In the genomic region with DNA sequence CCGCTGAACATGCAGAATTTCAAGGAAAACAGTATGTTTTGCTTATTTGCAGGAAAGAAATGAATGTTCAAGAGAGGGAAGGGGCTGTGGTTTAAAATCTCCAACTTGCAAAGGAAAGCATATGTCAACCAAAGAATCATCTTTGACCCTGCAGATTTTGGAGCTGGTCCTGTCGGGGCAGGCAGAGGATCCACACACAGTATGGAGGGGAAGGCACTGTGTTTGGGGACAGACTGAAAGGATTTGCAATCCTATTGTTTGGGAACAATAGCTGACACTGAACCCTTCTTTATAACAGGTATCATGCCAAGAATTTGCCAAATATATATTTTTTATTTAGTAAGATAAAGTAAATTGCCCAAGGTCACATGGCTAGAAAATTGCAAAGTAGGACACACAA, we compare ENCODE assay signal across 29 cellular contexts.
"Had no signal": no experiment of that assay in that cellular context is flagged by ENCODE, and none has a peak within 500 bp of the region (broad histone marks: within the 10 kb centered on the region; RNA-seq: fewer than 3 reads in every experiment).

No MANE protein-coding gene starts in this region.

- H3K4me1 ChIP-seq: suprapubic skin, testis, thyroid gland, tibial nerve, upper lobe of left lung, upper lobe of right lung, uterus, vagina had no signal

- H3K36me3 ChIP-seq: stomach, suprapubic skin, thoracic aorta, thyroid gland, tibial artery, tibial nerve, transverse colon, upper lobe of left lung, upper lobe of right lung, uterus, vagina had no signal

- H3K9me3 ChIP-seq: suprapubic skin, testis, thoracic aorta, thyroid gland, upper lobe of right lung, uterus, vagina had no signal

- DNase-seq: stimulated activated CD4-positive, alpha-beta T cell treated with anti-CD3 and anti-CD28 coated beads, Interleukin-2, amount 100 ng/mL, for 48 hours; stimulated activated CD4-positive, alpha-beta T cell treated with anti-CD3 and anti-CD28 coated beads, Interleukin-4, amount 100 ng/mL, for 1 hour; stimulated activated CD4-positive, alpha-beta T cell treated with anti-CD3 and anti-CD28 coated beads, Interleukin-4, amount 100 ng/mL, for 24 hours; stimulated activated CD4-positive, alpha-beta T cell treated with anti-CD3 and anti-CD28 coated beads, Interleukin-4, amount 100 ng/mL, for 4 hours; stimulated activated CD8-positive, alpha-beta memory T cell treated with anti-CD3 and anti-CD28 coated beads, Interleukin-4, amount 100 ng/mL, for 48 hours; stimulated activated naive B cell treated with anti-CD40 and anti-IgM and Interleukin-4, amounts not matched to agents 10 μg/mL and 1 μg/mL and 100 μg/mL, for 72 hours; stimulated activated naive CD4-positive, alpha-beta T cell; stimulated activated naive CD4-positive, alpha-beta T cell treated with Interleukin-2 at 50 U/mL for 16 hours; stimulated activated naive CD8-positive, alpha-beta T cell treated with anti-CD3 and anti-CD28 coated beads, Interleukin-15, amount 100 ng/mL, for 72 hours; stimulated activated naive CD8-positive, alpha-beta T cell treated with anti-CD3 and anti-CD28 coated beads, Interleukin-15, Interleukin-2, amounts not matched to agents 100 U/mL and 50 U/mL, for 24 hours; stomach; substantia nigra; testis; thyroid gland; tibial artery; transverse colon; trophoblast cell; upper lobe of left lung; upper lobe of right lung; uterus had no signal

- H3K27ac Mint-ChIP-seq: stimulated activated effector memory CD8-positive, alpha-beta T cell treated with anti-CD3 and anti-CD28 coated beads, Interleukin-12 subunit alpha, Interleukin-12 subunit beta, amount 100 ng/mL, for 72 hours; stimulated activated memory B cell treated with anti-CD40 and anti-IgM and Interleukin-4, amounts not matched to agents 10 μg/mL and 1 μg/mL and 100 μg/mL, for 72 hours; stimulated activated naive B cell treated with anti-CD40 and anti-IgM and Interleukin-4, amounts not matched to agents 10 μg/mL and 1 μg/mL and 100 μg/mL, for 72 hours; stimulated activated naive CD8-positive, alpha-beta T cell treated with anti-CD3 and anti-CD28 coated beads, Interleukin-15, Interleukin-2, amounts not matched to agents 100 ng/mL and 50 ng/mL, for 24 hours; type B pancreatic cell had no signal

- FAIRE-seq: urothelium cell line had no signal

- H3K27ac ChIP-seq: stomach, suprapubic skin, testis, thoracic aorta, thyroid gland, tibial artery, tibial nerve, transverse colon, upper lobe of left lung, upper lobe of right lung, uterus, vagina had no signal

- H3K4me1 Mint-ChIP-seq: stimulated activated effector memory CD8-positive, alpha-beta T cell treated with anti-CD3 and anti-CD28 coated beads, Interleukin-12 subunit alpha, Interleukin-12 subunit beta, amount 100 ng/mL, for 72 hours; stimulated activated naive CD8-positive, alpha-beta T cell treated with anti-CD3 and anti-CD28 coated beads, Interleukin-15, amount 100 ng/mL, for 72 hours had no signal

- H3K4me3 ChIP-seq: stomach, suprapubic skin, testis, thoracic aorta, thyroid gland, tibial artery, tibial nerve, transverse colon, upper lobe of left lung, upper lobe of right lung, uterus, vagina had no signal

- H3K27me3 ChIP-seq: testis, thyroid gland, tibial nerve, upper lobe of left lung, uterus, vagina had no signal

- H3K4me3 Mint-ChIP-seq: stimulated activated effector memory CD8-positive, alpha-beta T cell treated with anti-CD3 and anti-CD28 coated beads, Interleukin-12 subunit alpha, Interleukin-12 subunit beta, amount 100 ng/mL, for 72 hours; stimulated activated memory B cell treated with anti-CD40 and anti-IgM and Interleukin-4, amounts not matched to agents 10 μg/mL and 1 μg/mL and 100 μg/mL, for 72 hours; stimulated activated naive B cell treated with anti-CD40 and anti-IgM and Interleukin-4, amounts not matched to agents 10 μg/mL and 1 μg/mL and 100 μg/mL, for 72 hours; stimulated activated naive CD8-positive, alpha-beta T cell treated with anti-CD3 and anti-CD28 coated beads, Interleukin-15, amount 100 ng/mL, for 72 hours; stimulated activated naive CD8-positive, alpha-beta T cell treated with anti-CD3 and anti-CD28 coated beads, Interleukin-15, Interleukin-2, amounts not matched to agents 100 ng/mL and 50 ng/mL, for 24 hours; type B pancreatic cell had no signal

- H3K36me3 Mint-ChIP-seq: stimulated activated effector memory CD8-positive, alpha-beta T cell treated with anti-CD3 and anti-CD28 coated beads, Interleukin-12 subunit alpha, Interleukin-12 subunit beta, amount 100 ng/mL, for 72 hours; stimulated activated memory B cell treated with anti-CD40 and anti-IgM and Interleukin-4, amounts not matched to agents 10 μg/mL and 1 μg/mL and 100 μg/mL, for 72 hours; type B pancreatic cell had no signal

- ATAC-seq: stimulated activated effector memory CD8-positive, alpha-beta T cell treated with anti-CD3 and anti-CD28 coated beads, Interleukin-12 subunit alpha, Interleukin-12 subunit beta, amount 100 ng/mL, for 72 hours; stimulated activated memory B cell treated with anti-CD40 and anti-IgM and Interleukin-4, amounts not matched to agents 10 μg/mL and 1 μg/mL and 100 μg/mL, for 72 hours; stimulated activated naive B cell treated with anti-CD40 and anti-IgM and Interleukin-4, amounts not matched to agents 10 μg/mL and 1 μg/mL and 100 μg/mL, for 72 hours; stimulated activated naive CD8-positive, alpha-beta T cell treated with anti-CD3 and anti-CD28 coated beads, Interleukin-15, amount 100 ng/mL, for 72 hours; stimulated activated naive CD8-positive, alpha-beta T cell treated with anti-CD3 and anti-CD28 coated beads, Interleukin-15, Interleukin-2, amounts not matched to agents 100 U/mL and 50 U/mL, for 24 hours; upper lobe of right lung had no signal

- H3K9me3 Mint-ChIP-seq: stimulated activated effector memory CD8-positive, alpha-beta T cell treated with anti-CD3 and anti-CD28 coated beads, Interleukin-12 subunit alpha, Interleukin-12 subunit beta, amount 100 ng/mL, for 72 hours; stimulated activated naive CD8-positive, alpha-beta T cell treated with anti-CD3 and anti-CD28 coated beads, Interleukin-15, Interleukin-2, amounts not matched to agents 100 ng/mL and 50 ng/mL, for 24 hours had no signal
